15 cellular contexts compared by ENCODE assay signal in genomic region chr1:162629651-162630050, GRCh38. TPM values are rescaled to one million over a fixed set of nuclear protein-coding genes. Genes with fewer than 3 reads are reported as not detected.
DNase-seq lines count a peak whose midpoint lies in the region; ATAC-seq and TF ChIP-seq lines count a peak whose summit lies in the region.
"Had no signal": no experiment of that assay in that cellular context is flagged by ENCODE, and none has a peak within 500 bp of the region (broad histone marks: within the 10 kb centered on the region; RNA-seq: fewer than 3 reads in every experiment).

No MANE protein-coding gene starts in this region.

- in situ Hi-C loops in gastrocnemius medialis (cut with MboI; ENCODE audit: low sequenced_read_pairs in 4 of 4), result no loop called here

- intact Hi-C loops in gastrocnemius medialis (cut with DNase I; ENCODE audit: low total_unique reads), result loop anchor here (5.0 kb wide), 1 partner anchor 68 kb away; no protein-coding TSS in a partner anchor

- no peak for ATAC-seq in gastrocnemius medialis
- ATAC-seq in HG03469 (IDR thresholded peaks at IDR 0.05; ENCODE audit: unreplicated experiment), result no peak
- ATAC-seq: activated CD4-positive, alpha-beta T cell treated with anti-CD3 and anti-CD28 coated beads for 36 hours; esophagus mucosa; stimulated activated memory B cell treated with anti-CD40 and anti-IgM and Interleukin-4, amounts not matched to agents 10 μg/mL and 1 μg/mL and 100 μg/mL, for 72 hours; T-cell had no signal

- DNase-seq in AG09309 (ENCODE audit: low read depth), result peak; percentile 67
- DNase-seq in M059J (ENCODE audit: low read depth), result peak; percentile 44
- DNase-seq in fibroblast of gingiva (ENCODE audit: low read depth), result peak; percentile 83
- no peak for DNase-seq in gastrocnemius medialis
- no peak for DNase-seq in NCI-H2081 treated with DMSO at 0.1 percent for 48 hours (lab: John Stamatoyannopoulos, UW)
- no peak for DNase-seq in NCI-H69 (lab: John Stamatoyannopoulos, UW)
- DNase-seq in SIG-M5 (lab: John Stamatoyannopoulos, UW), result no peak
- DNase-seq: activated CD4-positive, alpha-beta T cell treated with anti-CD3 and anti-CD28 coated beads for 36 hours; MG63; stimulated activated CD4-positive, alpha-beta T cell treated with anti-CD3 and anti-CD28 coated beads, Interleukin-2, amount 100 ng/mL, for 24 hours; T-cell had no signal

- H3K36me3 ChIP-seq in gastrocnemius medialis, result no peaks in the 10 kb centered on the region
- H3K36me3 ChIP-seq: breast epithelium, MG63 had no signal

- no peak for TF ChIP-seq POLR2A in gastrocnemius medialis (IDR thresholded peaks at IDR 0.05)

- no peak overlapping the region for H3K4me3 ChIP-seq in AG09309 (ENCODE audit: control insufficient read depth, low read depth, low read length)
- H3K4me3 ChIP-seq in gastrocnemius medialis, result no peak overlapping the region
- H3K4me3 ChIP-seq: MG63 had no signal

- H3K9me3 ChIP-seq in gastrocnemius medialis, result no peaks in the 10 kb centered on the region
- H3K9me3 ChIP-seq: breast epithelium, MG63 had no signal

- no peak for TF ChIP-seq CTCF in AG09309 (IDR thresholded peaks at IDR 0.05; ENCODE audit: control insufficient read depth, insufficient read depth, low read depth, low read length, missing control alignments)
- TF ChIP-seq CTCF in gastrocnemius medialis (IDR thresholded peaks at IDR 0.05 in 4 of 5, conservative IDR thresholded peaks at IDR 0.05 in 1 of 5), result no peak

- H3K27ac ChIP-seq in gastrocnemius medialis, result peak overlapping the region; percentile 65 to 74 (median 68)

- no peaks in the 10 kb centered on the region for H3K27me3 ChIP-seq in gastrocnemius medialis
- H3K27me3 ChIP-seq: breast epithelium, MG63 had no signal

- no peaks in the 10 kb centered on the region for H3K4me1 ChIP-seq in gastrocnemius medialis
- H3K4me1 ChIP-seq: breast epithelium had no signal

RNA-seq across cellular contexts. Expression of gene DDR2, which starts 2.6 kb away (rescaled TPM):
- 21.9 and 32.3 TPM in 2 replicates for total RNA-seq in M059J (2014; rRNA removed; shearing (Covaris generic))
- total RNA-seq in gastrocnemius medialis, result 10 to 100 TPM in 2 of 4 donors, 1 to 10 TPM in 2; 9.8 to 15.4 (median 10.6) TPM

Comparison
In these comparisons a context has a peak if more than half of its experiments do, and no peak if none do; other contexts are left out.
1. DNase-seq: peak in AG09309 (single experiment), M059J (single experiment) and fibroblast of gingiva (single experiment); none in gastrocnemius medialis (0 of 2), NCI-H2081 treated with DMSO at 0.1 percent for 48 hours (single experiment), NCI-H69 (single experiment) and SIG-M5 (single experiment).